ENCODE assay signal across 8 cellular contexts in genomic region chr11:67354314-67355022, GRCh38. TPM values are rescaled to one million over a fixed set of nuclear protein-coding genes. Genes with fewer than 3 reads are reported as not detected.
DNase-seq lines count a peak whose midpoint lies in the region; ATAC-seq and TF ChIP-seq lines count a peak whose summit lies in the region.

No MANE protein-coding gene starts in this region.

- H3K4me3 ChIP-seq in H7 (ENCODE audit: insufficient read depth, low read depth, low read length) = no peak overlapping the region

- DNase-seq in AG20443 (ENCODE audit: low spot score) = peak; percentile 91
- DNase-seq in H7 = peak; percentile 46
- no peak for DNase-seq in T-helper 17 cell
- DNase-seq in erythroblast (lab: John Stamatoyannopoulos, UW) = peak; percentile 41 to 60
- DNase-seq in naive thymus-derived CD8-positive, alpha-beta T cell = no peak
- no peak for DNase-seq in NCI-H2029 treated with DMSO at 0.1 percent for 48 hours (lab: John Stamatoyannopoulos, UW)
- no peak for DNase-seq in NCI-H2107 (lab: John Stamatoyannopoulos, UW)

- H3K36me3 ChIP-seq in H7 (replicated peaks; ENCODE audit: control insufficient read depth, insufficient read depth, low read length) = no peaks in the 10 kb centered on the region

- H3K27me3 ChIP-seq in H7 (ENCODE audit: control insufficient read depth, insufficient read depth, low read length) = no peaks in the 10 kb centered on the region; the same call in 1 of the 2 replicates

- H3K36me3 Mint-ChIP-seq in T-helper 17 cell (ENCODE audit: low read depth) = no peaks in the 10 kb centered on the region
- H3K36me3 Mint-ChIP-seq in naive thymus-derived CD8-positive, alpha-beta T cell = no peaks in the 10 kb centered on the region

- POLR2A ChIA-PET in naive thymus-derived CD8-positive, alpha-beta T cell (lab: Charles Lee) = interaction anchor here (0.6 to 19.8 kb wide), 16 partner anchors 10 to 151 kb away, joined by 3 to 493 read pairs (median 18); partner anchors contain the start of genes AIP, ANKRD13D, CLCF1 and PITPNM1

- peak overlapping the region; percentile 98 for H3K4me3 Mint-ChIP-seq in T-helper 17 cell
- peak overlapping the region; percentile 93 to 100 (median 97) for H3K4me3 Mint-ChIP-seq in naive thymus-derived CD8-positive, alpha-beta T cell

- peak overlapping the region; percentile 97 for H3K27ac Mint-ChIP-seq in T-helper 17 cell
- peak overlapping the region; percentile 92 to 100 (median 99) for H3K27ac Mint-ChIP-seq in naive thymus-derived CD8-positive, alpha-beta T cell

- TF ChIP-seq POLR2A in erythroblast (IDR thresholded peaks at IDR 0.05; ENCODE audit: low read length) = no peak

- H3K9me3 ChIP-seq in T-helper 17 cell (ENCODE audit: control insufficient read depth, low read length, poor library complexity, severe bottlenecking) = no peaks in the 10 kb centered on the region

- peaks cover 49% of the 10 kb centered on the region for H3K4me1 Mint-ChIP-seq in T-helper 17 cell
- peaks cover 15 to 82% (median 49%) of the 10 kb centered on the region in 4 donors for H3K4me1 Mint-ChIP-seq in naive thymus-derived CD8-positive, alpha-beta T cell

- no peak for ATAC-seq in T-helper 17 cell
- ATAC-seq in naive thymus-derived CD8-positive, alpha-beta T cell = no peak
- ATAC-seq in HG03196 (IDR thresholded peaks at IDR 0.05; ENCODE audit: unreplicated experiment) = no peak

- no peaks in the 10 kb centered on the region for H3K9me3 Mint-ChIP-seq in naive thymus-derived CD8-positive, alpha-beta T cell

- no peaks in the 10 kb centered on the region for H3K27me3 Mint-ChIP-seq in T-helper 17 cell
- H3K27me3 Mint-ChIP-seq in naive thymus-derived CD8-positive, alpha-beta T cell = no peaks in the 10 kb centered on the region

RNA-seq across cellular contexts. Expression of gene POLD4, which starts 1.1 kb away (rescaled TPM):
- total RNA-seq in H7 (2014; rRNA removed; shearing (Covaris generic)) = 49.8 and 53.9 TPM in 2 replicates
- total RNA-seq in T-helper 17 cell = 10 to 100 TPM; 45.9 to 61.0 TPM
- 100 to 1,000 TPM; 102 to 110 TPM for total RNA-seq in naive thymus-derived CD8-positive, alpha-beta T cell
- polyA plus RNA-seq in naive thymus-derived CD8-positive, alpha-beta T cell = 100 to 1,000 TPM in 2 of 3 donors, 10 to 100 TPM in 1; 87.7 to 105 (median 102) TPM

RNA-seq across cellular contexts. Expression of gene CLCF1, which starts 18.9 kb away (rescaled TPM):
- total RNA-seq in H7 (2014; rRNA removed; shearing (Covaris generic)) = 3.7 and 4.4 TPM in 2 replicates
- 1 to 10 TPM; 7.3 to 7.5 TPM for total RNA-seq in T-helper 17 cell
- 1 to 10 TPM; 1.1 to 1.5 TPM for total RNA-seq in naive thymus-derived CD8-positive, alpha-beta T cell
- under 1 TPM in 1 of 3 donors, not detected in 2; 0.58 TPM for polyA plus RNA-seq in naive thymus-derived CD8-positive, alpha-beta T cell

RNA-seq across cellular contexts. Expression of gene RAD9A, which starts 37.3 kb away (rescaled TPM):
- 20.2 and 27.0 TPM in 2 replicates for total RNA-seq in H7 (2014; rRNA removed; shearing (Covaris generic))
- 10 to 100 TPM; 21.5 to 40.5 TPM for total RNA-seq in T-helper 17 cell
- total RNA-seq in naive thymus-derived CD8-positive, alpha-beta T cell = 10 to 100 TPM; 47.3 to 58.1 TPM
- 1 to 10 TPM; 6.5 to 9.4 (median 6.6) TPM for polyA plus RNA-seq in naive thymus-derived CD8-positive, alpha-beta T cell

RNA-seq across cellular contexts. Expression of gene PPP1CA, which starts 47.2 kb away (rescaled TPM):
- 246 and 314 TPM in 2 replicates for total RNA-seq in H7 (2014; rRNA removed; shearing (Covaris generic))
- 100 to 1,000 TPM; 133 to 146 TPM for total RNA-seq in T-helper 17 cell
- total RNA-seq in naive thymus-derived CD8-positive, alpha-beta T cell = 100 to 1,000 TPM; 141 to 146 TPM
- polyA plus RNA-seq in naive thymus-derived CD8-positive, alpha-beta T cell = 100 to 1,000 TPM; 357 to 518 (median 403) TPM

RNA-seq across cellular contexts. Expression of gene TBC1D10C, which starts 49.4 kb away (rescaled TPM):
- total RNA-seq in H7 (2014; rRNA removed; shearing (Covaris generic)) = 0.44 and 0.52 TPM in 2 replicates
- 100 to 1,000 TPM; 251 to 262 TPM for total RNA-seq in T-helper 17 cell
- total RNA-seq in naive thymus-derived CD8-positive, alpha-beta T cell = 100 to 1,000 TPM; 403 to 419 TPM
- 100 to 1,000 TPM; 231 to 307 (median 251) TPM for polyA plus RNA-seq in naive thymus-derived CD8-positive, alpha-beta T cell

Comparison
In these comparisons a context has a peak if more than half of its experiments do, and no peak if none do; other contexts are left out.
1. DNase-seq: peak in AG20443 (single experiment), H7 (single experiment) and erythroblast (2 of 2); none in T-helper 17 cell (0 of 3), naive thymus-derived CD8-positive, alpha-beta T cell (0 of 10), NCI-H2029 treated with DMSO at 0.1 percent for 48 hours (single experiment) and NCI-H2107 (single experiment).